Comparison of ENCODE assay signal across 8 cellular contexts in genomic region chr21:29077651-29078090, GRCh38. TPM values are rescaled to one million over a fixed set of nuclear protein-coding genes. Genes with fewer than 3 reads are reported as not detected.
DNase-seq lines count a peak whose midpoint lies in the region; ATAC-seq, FAIRE-seq and TF ChIP-seq lines count a peak whose summit lies in the region.

No MANE protein-coding gene starts in this region.

- peak overlapping the region; percentile 74 for H3K27ac ChIP-seq in SU-DHL-6 (ENCODE audit: low read depth, low read length)
- peak overlapping the region; percentile 68 for H3K27ac ChIP-seq in endothelial cell of umbilical vein (ENCODE audit: insufficient read depth, low read depth, low read length)
- peak overlapping the region; percentile 46 to 71 (median 56) for H3K27ac ChIP-seq in gastrocnemius medialis

- H3K9me2 ChIP-seq in SU-DHL-6 (replicated peaks; ENCODE audit: insufficient read depth, low read length): no peaks in the 10 kb centered on the region

- peak overlapping the region; percentile 68 for H3K4me2 ChIP-seq in SU-DHL-6 (ENCODE audit: low read depth, low read length, poor library complexity, severe bottlenecking)
- peak overlapping the region; percentile 25 for H3K4me2 ChIP-seq in endothelial cell of umbilical vein (ENCODE audit: insufficient read depth, low read length)

- TSS peak; percentile 29 for BruUV-seq in endothelial cell of umbilical vein (replicated peaks; lab: Mats Ljungman, UMichigan)

- H3K4me3 ChIP-seq in SU-DHL-6 (ENCODE audit: insufficient read depth, low read length, poor library complexity, severe bottlenecking) (peak overlapping the region; percentile 37), endothelial cell of umbilical vein (replicated peaks in 1 of 3; ENCODE audit: insufficient read depth in 1 of 3, low read depth in 1 of 3, low read length in 3 of 3) (peak overlapping the region in 2 of 3 experiments; percentile 47 to 61), gastrocnemius medialis (peak overlapping the region; percentile 48 to 64 (median 50))

- ATAC-seq in gastrocnemius medialis (no peak), GM21423 (IDR thresholded peaks at IDR 0.05; ENCODE audit: unreplicated experiment) (no peak), GM21786 (IDR thresholded peaks at IDR 0.05; ENCODE audit: unreplicated experiment) (no peak)

- no peak for TF ChIP-seq CTCF in SU-DHL-6 (IDR thresholded peaks at IDR 0.05; ENCODE audit: insufficient read depth, low read length, poor library complexity, severe bottlenecking)
- TF ChIP-seq CTCF in endothelial cell of umbilical vein (IDR thresholded peaks at IDR 0.05; ENCODE audit: extremely low read depth in 1 of 2, insufficient read depth in 1 of 2, low read depth in 1 of 2, low read length in 2 of 2): no peak
- no peak for TF ChIP-seq CTCF in gastrocnemius medialis (IDR thresholded peaks at IDR 0.05 in 4 of 5, conservative IDR thresholded peaks at IDR 0.05 in 1 of 5)

- DNase-seq in stimulated activated CD4-positive, alpha-beta T cell treated with anti-CD3 and anti-CD28 coated beads, Interleukin-4, amount 100 ng/mL, for 24 hours: peak; percentile 38
- no peak for DNase-seq in stimulated activated CD4-positive, alpha-beta T cell treated with anti-CD3 and anti-CD28 coated beads, Interleukin-4, amount 100 ng/mL, for 1 hour
- DNase-seq in endothelial cell of umbilical vein (ENCODE audit: low read depth, low spot score) (peak; percentile 66), gastrocnemius medialis (no peak), ACHN (no peak)

- POLR2A ChIA-PET in endothelial cell of umbilical vein (lab: Charles Lee): no interaction called here

- peaks cover 1% of the 10 kb centered on the region; the same call in 1 of the 2 replicates for H4K20me1 ChIP-seq in SU-DHL-6 (ENCODE audit: low read depth, low read length)
- no peaks in the 10 kb centered on the region for H4K20me1 ChIP-seq in endothelial cell of umbilical vein (replicated peaks; ENCODE audit: control insufficient read depth, extremely low read depth, insufficient read depth, low read length)

- H2AFZ ChIP-seq in SU-DHL-6 (ENCODE audit: low read depth, low read length, severe bottlenecking) (peak overlapping the region; percentile 94), endothelial cell of umbilical vein (ENCODE audit: low read depth, low read length) (peak overlapping the region; percentile 55)

- in situ Hi-C loops in gastrocnemius medialis (cut with MboI; ENCODE audit: low sequenced_read_pairs in 4 of 4) (loop anchor here in 1 of 4 donors (25.0 kb wide), 1 partner anchor 210 kb away; the partner anchor contains the start of gene BACH1), ACHN (cut with HindIII; ENCODE audit: low pct_ligation_motif_present, low pct_unique_long_range_greater_than_20kb, low sequenced_read_pairs) (loop anchor here (25.0 kb wide), 1 partner anchor 285 kb away; no protein-coding TSS in a partner anchor)

- H3K27me3 ChIP-seq in SU-DHL-6 (ENCODE audit: low read length) (no peaks in the 10 kb centered on the region), endothelial cell of umbilical vein (ENCODE audit: control insufficient read depth in 2 of 2, insufficient read depth in 2 of 2, low read length in 2 of 2) (no peaks in the 10 kb centered on the region), gastrocnemius medialis (no peaks in the 10 kb centered on the region)

- H3K9ac ChIP-seq in SU-DHL-6 (ENCODE audit: low read length) (peak overlapping the region; percentile 59), endothelial cell of umbilical vein (replicated peaks; ENCODE audit: extremely low read depth, insufficient read depth, low read length) (peak overlapping the region; percentile 67)

- peaks cover 32% of the 10 kb centered on the region for H3F3A ChIP-seq in SU-DHL-6 (ENCODE audit: insufficient read depth)

- no peaks in the 10 kb centered on the region for H3K9me3 ChIP-seq in SU-DHL-6 (ENCODE audit: insufficient read depth, low read length)
- H3K9me3 ChIP-seq in endothelial cell of umbilical vein (replicated peaks; ENCODE audit: control insufficient read depth, insufficient read depth, low read length): no peaks in the 10 kb centered on the region
- no peaks in the 10 kb centered on the region for H3K9me3 ChIP-seq in gastrocnemius medialis

- TF ChIP-seq POLR2A in endothelial cell of umbilical vein (IDR thresholded peaks at IDR 0.05; ENCODE audit: low read depth, low read length) (peak; percentile 25), gastrocnemius medialis (IDR thresholded peaks at IDR 0.05) (no peak)

- H3K36me3 ChIP-seq in SU-DHL-6 (ENCODE audit: low read length) (no peaks in the 10 kb centered on the region; the same call in 1 of the 2 replicates), endothelial cell of umbilical vein (ENCODE audit: control insufficient read depth in 2 of 2, extremely low read depth in 1 of 2, insufficient read depth in 2 of 2, low read length in 2 of 2) (no peaks in the 10 kb centered on the region), gastrocnemius medialis (no peaks in the 10 kb centered on the region)

- peaks cover 14% of the 10 kb centered on the region for H3K79me2 ChIP-seq in SU-DHL-6 (ENCODE audit: insufficient read depth, low read length)
- peaks cover 7% of the 10 kb centered on the region for H3K79me2 ChIP-seq in endothelial cell of umbilical vein (ENCODE audit: control insufficient read depth, insufficient read depth, low read length)

- intact Hi-C loops in endothelial cell of umbilical vein (cut with micrococcal nuclease): no loop called here
- intact Hi-C loops in gastrocnemius medialis (cut with DNase I; ENCODE audit: low total_unique reads): no loop called here

- peaks cover 21% of the 10 kb centered on the region for H3K4me1 ChIP-seq in endothelial cell of umbilical vein (ENCODE audit: control insufficient read depth, extremely low read depth, insufficient read depth, low read length)
- H3K4me1 ChIP-seq in gastrocnemius medialis: peaks cover under 1 to 3% of the 10 kb centered on the region in 2 donors

- CTCF ChIA-PET in endothelial cell of umbilical vein (lab: Charles Lee): interaction anchor here (1.5 kb wide), 2 partner anchors 265 to 271 kb away, joined by 3 read pairs; no protein-coding TSS in a partner anchor

- dilution Hi-C loops in endothelial cell of umbilical vein (cut with MboI; ENCODE audit: extremely low pct_ligation_motif_present, low sequenced_read_pairs): no loop called here

- H3K9me1 ChIP-seq in endothelial cell of umbilical vein (replicated peaks; ENCODE audit: control insufficient read depth, extremely low read depth, insufficient read depth, low read length): no peaks in the 10 kb centered on the region

- FAIRE-seq in endothelial cell of umbilical vein (lab: Jason Lieb, UNC): peak; percentile 35

TF ChIP-seq in endothelial cell of umbilical vein, 7 proteins besides CTCF, POLR2A, EP300 and RAD21:
- no peak for TF ChIP-seq JUN (IDR thresholded peaks at IDR 0.05; ENCODE audit: borderline replicate concordance, insufficient read depth, insufficient read length, low read depth)
- TF ChIP-seq POLR2AphosphoS5 (IDR thresholded peaks at IDR 0.05; ENCODE audit: insufficient read depth, low read depth, low read length): no peak
- TF ChIP-seq, protein P1, sequence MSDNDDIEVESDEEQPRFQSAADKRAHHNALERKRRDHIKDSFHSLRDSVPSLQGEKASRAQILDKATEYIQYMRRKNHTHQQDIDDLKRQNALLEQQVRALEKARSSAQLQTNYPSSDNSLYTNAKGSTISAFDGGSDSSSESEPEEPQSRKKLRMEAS (IDR thresholded peaks at IDR 0.05; ENCODE audit: insufficient read depth, insufficient read length): no peak
TF ChIP-seq in endothelial cell of umbilical vein: peak in this region for 0.

RNA-seq across cellular contexts. Expression of gene CCT8, which starts 4.2 kb away (rescaled TPM):
- total RNA-seq in endothelial cell of umbilical vein (212 and 213 TPM in 2 replicates), gastrocnemius medialis (100 to 1,000 TPM in 2 of 4 donors, 10 to 100 TPM in 2; 91.8 to 119 (median 99.1) TPM)
- 65.1 and 102 TPM in 2 replicates for polyA plus RNA-seq in endothelial cell of umbilical vein
- polyA plus RNA-seq in endothelial cell of umbilical vein (2011; cell fraction: cytosol; rRNA removed): 146 and 166 TPM in 2 replicates
- polyA plus RNA-seq in endothelial cell of umbilical vein (2011; cell fraction: nucleus; rRNA removed): 109 and 142 TPM in 2 replicates
- polyA plus RNA-seq in endothelial cell of umbilical vein (2012): 279 and 365 TPM in 2 replicates
- 76.1 and 89.5 TPM in 2 replicates for polyA minus RNA-seq in endothelial cell of umbilical vein
- 145 TPM for polyA minus RNA-seq in endothelial cell of umbilical vein (2011; cell fraction: cytosol; rRNA and poly(A)+ RNA removed)
- polyA minus RNA-seq in endothelial cell of umbilical vein (2011; cell fraction: nucleus; rRNA and poly(A)+ RNA removed): 52.2 and 62.6 TPM in 2 replicates

RNA-seq across cellular contexts. Expression of gene MAP3K7CL, which starts 52.8 kb away (rescaled TPM):
- total RNA-seq in endothelial cell of umbilical vein (8.1 and 10.9 TPM in 2 replicates), gastrocnemius medialis (10 to 100 TPM in 2 of 4 donors, 1 to 10 TPM in 1, not detected in 1; 4.3 to 17.4 (median 15.5) TPM)
- 4.5 and 6.1 TPM in 2 replicates for polyA plus RNA-seq in endothelial cell of umbilical vein
- polyA plus RNA-seq in endothelial cell of umbilical vein (2011; cell fraction: cytosol; rRNA removed): 7.1 and 7.2 TPM in 2 replicates
- 12.4 and 15.8 TPM in 2 replicates for polyA plus RNA-seq in endothelial cell of umbilical vein (2011; cell fraction: nucleus; rRNA removed)
- polyA plus RNA-seq in endothelial cell of umbilical vein (2012): 4.9 and 8.3 TPM in 2 replicates
- polyA minus RNA-seq in endothelial cell of umbilical vein: 9.3 and 14.8 TPM in 2 replicates
- 1.1 TPM for polyA minus RNA-seq in endothelial cell of umbilical vein (2011; cell fraction: cytosol; rRNA and poly(A)+ RNA removed)
- polyA minus RNA-seq in endothelial cell of umbilical vein (2011; cell fraction: nucleus; rRNA and poly(A)+ RNA removed): 12.3 and 13.5 TPM in 2 replicates

RNA-seq across cellular contexts. Expression of gene USP16, which starts 53.2 kb away (rescaled TPM):
- total RNA-seq in endothelial cell of umbilical vein (29.3 and 31.3 TPM in 2 replicates), gastrocnemius medialis (10 to 100 TPM; 25.0 to 37.2 (median 32.1) TPM)
- 4.0 and 5.9 TPM in 2 replicates for polyA plus RNA-seq in endothelial cell of umbilical vein
- polyA plus RNA-seq in endothelial cell of umbilical vein (2011; cell fraction: cytosol; rRNA removed): 12.8 TPM in 2 replicates
- polyA plus RNA-seq in endothelial cell of umbilical vein (2011; cell fraction: nucleus; rRNA removed): 27.1 and 38.2 TPM in 2 replicates
- polyA plus RNA-seq in endothelial cell of umbilical vein (2012): 22.7 and 31.6 TPM in 2 replicates
- 10.8 and 11.6 TPM in 2 replicates for polyA minus RNA-seq in endothelial cell of umbilical vein
- 11.1 TPM for polyA minus RNA-seq in endothelial cell of umbilical vein (2011; cell fraction: cytosol; rRNA and poly(A)+ RNA removed)
- polyA minus RNA-seq in endothelial cell of umbilical vein (2011; cell fraction: nucleus; rRNA and poly(A)+ RNA removed): 14.8 and 20.9 TPM in 2 replicates

RNA-seq across cellular contexts. Expression of gene RWDD2B, which starts 58.5 kb away (rescaled TPM):
- total RNA-seq in endothelial cell of umbilical vein (15.8 and 16.4 TPM in 2 replicates), gastrocnemius medialis (10 to 100 TPM; 16.8 to 29.6 (median 26.4) TPM)
- 8.7 and 10.5 TPM in 2 replicates for polyA plus RNA-seq in endothelial cell of umbilical vein
- 14.2 and 16.3 TPM in 2 replicates for polyA plus RNA-seq in endothelial cell of umbilical vein (2011; cell fraction: cytosol; rRNA removed)
- 6.8 and 8.1 TPM in 2 replicates for polyA plus RNA-seq in endothelial cell of umbilical vein (2011; cell fraction: nucleus; rRNA removed)
- 18.6 and 21.2 TPM in 2 replicates for polyA plus RNA-seq in endothelial cell of umbilical vein (2012)
- polyA minus RNA-seq in endothelial cell of umbilical vein: 8.5 and 9.1 TPM in 2 replicates
- polyA minus RNA-seq in endothelial cell of umbilical vein (2011; cell fraction: cytosol; rRNA and poly(A)+ RNA removed): 15.8 TPM
- polyA minus RNA-seq in endothelial cell of umbilical vein (2011; cell fraction: nucleus; rRNA and poly(A)+ RNA removed): 1.9 and 4.3 TPM in 2 replicates

Comparison
In these comparisons a context has a peak if more than half of its experiments do, and no peak if none do; other contexts are left out.
1. DNase-seq: peak in stimulated activated CD4-positive, alpha-beta T cell treated with anti-CD3 and anti-CD28 coated beads, Interleukin-4, amount 100 ng/mL, for 24 hours (single experiment) and endothelial cell of umbilical vein (single experiment); none in stimulated activated CD4-positive, alpha-beta T cell treated with anti-CD3 and anti-CD28 coated beads, Interleukin-4, amount 100 ng/mL, for 1 hour (single experiment), gastrocnemius medialis (0 of 2) and ACHN (single experiment).
2. Peak in every context shown above with its lines, with median percentiles within 50 percentile points of each other: H3K27ac ChIP-seq and H3K4me3 ChIP-seq.